ENCODE assay signal across 1 cellular context in genomic region chr1:38128926-38129453, GRCh38.
TF ChIP-seq lines count a peak whose summit lies in the region.

No MANE protein-coding gene starts in this region.

TF ChIP-seq in H1, 55 proteins besides CTCF, POLR2A, EP300 and RAD21:
- TF ChIP-seq KDM1A (IDR thresholded peaks at IDR 0.05; ENCODE audit: borderline replicate concordance, low read length) = no peak
- no peak for TF ChIP-seq TAF1 (IDR thresholded peaks at IDR 0.05; ENCODE audit: low read depth, low read length)
- TF ChIP-seq USF2 (IDR thresholded peaks at IDR 0.05; ENCODE audit: low read length) = no peak
- TF ChIP-seq RXRA (IDR thresholded peaks at IDR 0.05; ENCODE audit: insufficient read depth, low read depth, low read length) = no peak
- TF ChIP-seq EGR1 (IDR thresholded peaks at IDR 0.05; ENCODE audit: borderline replicate concordance, low read depth, low read length) = no peak
